ENCODE assay signal across 9 cellular contexts in the genomic region with DNA sequence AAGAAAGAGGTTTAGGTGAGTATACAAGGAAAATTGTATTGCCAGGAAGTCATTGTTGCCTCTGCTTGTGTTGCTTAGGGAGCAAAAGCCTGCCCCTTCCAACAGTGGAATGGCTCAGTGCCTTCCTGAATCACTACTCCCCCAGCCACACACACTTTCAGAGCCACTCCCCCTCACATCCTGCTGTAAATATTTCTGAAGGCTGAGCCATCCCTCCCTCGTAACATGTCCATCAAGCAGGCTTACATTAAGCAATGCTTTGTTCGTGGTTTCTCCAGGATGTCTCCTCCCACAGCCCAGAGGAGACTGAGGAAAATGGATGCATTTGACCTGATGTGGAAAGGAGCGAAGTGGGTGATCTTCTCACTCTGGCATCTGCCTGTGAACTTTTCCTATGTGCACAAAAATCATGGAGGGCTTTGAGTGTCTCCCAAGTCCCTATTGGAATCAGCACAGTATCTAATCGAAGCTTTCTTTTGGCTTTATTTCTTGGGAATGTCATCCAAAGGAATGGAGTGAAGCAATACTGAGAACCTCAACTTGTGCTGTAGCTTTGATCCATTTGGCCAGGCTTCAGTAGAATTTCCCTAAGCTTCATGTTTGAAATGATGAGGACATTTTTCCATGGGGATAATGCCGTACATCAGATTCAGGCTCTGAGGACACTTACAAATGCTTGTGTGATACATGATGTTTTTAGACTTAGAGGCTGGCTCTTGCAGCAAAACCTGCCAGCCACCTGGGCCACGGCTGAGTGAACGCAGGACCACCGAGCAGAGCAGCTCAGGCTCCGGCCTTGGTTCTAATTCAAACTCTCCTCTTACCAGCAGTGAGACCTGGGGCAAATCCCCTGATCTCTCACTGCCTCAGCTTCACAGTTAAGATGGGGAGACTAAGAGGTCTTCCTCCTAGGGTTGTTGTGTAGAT.
A peak's percentile ranks its signal among the peaks of the same experiment; 100 is the strongest.
DNase-seq lines count a peak whose midpoint lies in the region; ATAC-seq, FAIRE-seq and TF ChIP-seq lines count a peak whose summit lies in the region.
"Had no signal": no experiment of that assay in that cellular context is flagged by ENCODE, and none has a peak within 500 bp of the region (broad histone marks: within the 10 kb centered on the region; RNA-seq: fewer than 3 reads in every experiment).

No MANE protein-coding gene starts in this region.

- in situ Hi-C loops in astrocyte of the spinal cord (cut with HindIII; ENCODE audit: low sequenced_read_pairs) = no loop called here

- POLR2A ChIA-PET in A549 (lab: Yijun Ruan, JAX) = no interaction called here

- H3K27ac ChIP-seq in A549 = peak overlapping the region in 1 of 2 experiments; percentile 31; a peak in 1 of 6 replicates

- no peak overlapping the region for H3K4me3 ChIP-seq in A549
- no peak overlapping the region for H3K4me3 ChIP-seq in astrocyte of the spinal cord (ENCODE audit: low read depth, low read length)
- no peak overlapping the region for H3K4me3 ChIP-seq in BE2C (ENCODE audit: low read depth, low read length)

- no peak for TF ChIP-seq POLR2A in A549 (IDR thresholded peaks at IDR 0.05; ENCODE audit: low read length)

- 70% methylated on average over 9 of the region's 9 CpGs for WGBS in A549 (ENCODE audit: missing lambda C conversion rate)

- no peaks in the 10 kb centered on the region for H3K27me3 ChIP-seq in BE2C

- TF ChIP-seq EP300 in A549 (IDR thresholded peaks at IDR 0.05) = no peak

- H3K36me3 ChIP-seq in BE2C = no peaks in the 10 kb centered on the region

- TF ChIP-seq RAD21 in A549 (conservative IDR thresholded peaks at IDR 0.05 in 1 of 2, IDR thresholded peaks at IDR 0.05 in 1 of 2) = no peak

- intact Hi-C loops in left colon (cut with DNase I, micrococcal nuclease) = no loop called here

- peak; percentile 54 to 71; a peak in 5 of 6 replicates for ATAC-seq in A549
- ATAC-seq in left colon = peak; percentile 83
- ATAC-seq in GM18502 (IDR thresholded peaks at IDR 0.05; ENCODE audit: poor library complexity, unreplicated experiment) = no peak
- no peak for ATAC-seq in GM18520 (IDR thresholded peaks at IDR 0.05; ENCODE audit: unreplicated experiment)
- no peak for ATAC-seq in HG03378 (IDR thresholded peaks at IDR 0.05; ENCODE audit: unreplicated experiment)

- H3K4me1 ChIP-seq in A549 (peaks cover 7% of the 10 kb centered on the region; the same call in 1 of the 3 replicates), BE2C (peaks cover 15% of the 10 kb centered on the region)

- CTCF ChIA-PET in A549 (lab: Yijun Ruan, JAX) = interaction anchor here (0.7 to 1.7 kb wide), 2 partner anchors 14 to 28 kb away, joined by 3 to 4 read pairs; no protein-coding TSS in a partner anchor

- peak overlapping the region; percentile 20; the same call in 1 of the 3 replicates for H3K4me2 ChIP-seq in A549

- TF ChIP-seq CTCF in A549 (IDR thresholded peaks at IDR 0.05) (no peak), astrocyte of the spinal cord (IDR thresholded peaks at IDR 0.05; ENCODE audit: low read depth, low read length) (no peak), BE2C (IDR thresholded peaks at IDR 0.05; ENCODE audit: low read depth, low read length) (no peak)

- H3K9me3 ChIP-seq in A549 (no peaks in the 10 kb centered on the region), BE2C (no peaks in the 10 kb centered on the region)

- no peak for FAIRE-seq in A549 (lab: Jason Lieb, UNC)

- DNase-seq in A549 (ENCODE audit: low read depth in 1 of 2, low spot score in 1 of 2) (peak in 1 of 2 experiments; percentile 57), LHCN-M2 (ENCODE audit: low read depth) (peak; percentile 83), astrocyte of the spinal cord (ENCODE audit: low read depth, low spot score) (peak; percentile 84), left colon (peak in 1 of 2 donors; percentile 45), BE2C (no peak)
- DNase-seq: DMS79 treated with DMSO at 0.1 percent for 48 hours had no signal

TF ChIP-seq in A549, 52 proteins besides CTCF, POLR2A, EP300 and RAD21:
- no peak for TF ChIP-seq POLR2AphosphoS2 (conservative IDR thresholded peaks at IDR 0.05; ENCODE audit: low read length)
- no peak for TF ChIP-seq KDM1A (IDR thresholded peaks at IDR 0.05; ENCODE audit: low read depth)
- TF ChIP-seq PHF8 (IDR thresholded peaks at IDR 0.05; ENCODE audit: borderline replicate concordance, low read depth) = no peak
- TF ChIP-seq SREBF2 (IDR thresholded peaks at IDR 0.05) = no peak
- TF ChIP-seq USF2 (IDR thresholded peaks at IDR 0.05) = no peak
- TF ChIP-seq NR3C1 (IDR thresholded peaks at IDR 0.05) = no peak
- TF ChIP-seq RFX5 (IDR thresholded peaks at IDR 0.05) = no peak
- TF ChIP-seq FOSL2 (IDR thresholded peaks at IDR 0.05) = no peak
- no peak for TF ChIP-seq FOSL2 (CRISPR knock-in tag; IDR thresholded peaks at IDR 0.05)
- TF ChIP-seq EHF (CRISPR knock-in tag; IDR thresholded peaks at IDR 0.05) = no peak
- TF ChIP-seq CEBPB (IDR thresholded peaks at IDR 0.05) = no peak
- no peak for TF ChIP-seq ELK1 (IDR thresholded peaks at IDR 0.05; ENCODE audit: low read depth, low read length)
- TF ChIP-seq ZNF302 (CRISPR knock-in tag; IDR thresholded peaks at IDR 0.05) = no peak
- no peak for TF ChIP-seq CBX2 (IDR thresholded peaks at IDR 0.05; ENCODE audit: borderline replicate concordance, low read depth)
- no peak for TF ChIP-seq NPAS2 (CRISPR knock-in tag; IDR thresholded peaks at IDR 0.05; ENCODE audit: borderline replicate concordance)
- TF ChIP-seq BHLHE40 (IDR thresholded peaks at IDR 0.05; ENCODE audit: low read depth, low read length) = no peak
- no peak for TF ChIP-seq KDM5A (IDR thresholded peaks at IDR 0.05)
- no peak for TF ChIP-seq TFCP2L1 (CRISPR knock-in tag; IDR thresholded peaks at IDR 0.05)
- no peak for TF ChIP-seq JUNB (IDR thresholded peaks at IDR 0.05)
- TF ChIP-seq EHMT2 (IDR thresholded peaks at IDR 0.05; ENCODE audit: low read depth) = no peak
TF ChIP-seq in A549: peak in this region for 0.

Comparison
In these comparisons a context has a peak if more than half of its experiments do, and no peak if none do; other contexts are left out.
1. ATAC-seq: peak in A549 (2 of 2) and left colon (single experiment); none in GM18502 (single experiment), GM18520 (single experiment) and HG03378 (single experiment).